In the genomic region with DNA sequence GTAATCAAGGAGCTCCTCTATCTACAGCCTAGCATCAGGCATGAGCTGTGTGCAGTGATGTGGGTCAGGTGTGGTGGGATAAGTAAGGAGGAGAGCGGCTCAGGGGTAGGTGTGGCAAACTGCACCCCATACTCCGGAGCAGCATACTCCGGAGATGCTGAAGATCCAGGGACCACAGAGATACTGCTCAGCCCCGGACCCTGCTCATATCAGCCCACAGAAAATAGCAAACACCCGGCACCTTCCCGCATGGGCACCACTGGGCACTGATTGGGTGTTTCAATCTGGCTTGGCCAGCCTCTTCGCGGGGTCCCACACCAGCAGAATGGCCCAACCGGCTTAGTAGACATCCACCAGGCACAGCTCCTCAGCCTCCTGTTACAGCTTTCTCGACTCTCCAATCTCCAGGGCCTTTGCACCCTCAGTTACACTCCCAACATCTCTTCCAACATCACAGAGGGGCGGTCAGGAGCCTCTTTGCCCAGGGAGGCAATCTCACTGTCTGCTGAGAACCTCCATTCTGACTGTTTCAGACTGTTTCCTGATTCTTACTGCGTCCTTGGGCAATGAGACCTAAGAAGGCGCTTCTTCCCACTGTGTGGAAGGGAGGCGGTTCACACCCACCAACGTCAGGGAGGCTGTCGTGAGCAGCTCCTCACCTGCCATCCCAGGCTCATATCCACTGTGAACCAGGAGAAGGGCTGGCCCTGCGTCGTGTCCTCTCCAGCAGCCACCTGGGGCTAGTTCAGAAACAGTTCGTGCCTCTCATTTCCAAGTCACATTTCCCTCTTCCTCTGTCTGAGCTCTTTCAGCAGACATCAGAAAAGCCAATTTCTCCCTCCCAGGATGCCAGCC, we compare ENCODE assay signal across 16 cellular contexts. TPM values are rescaled to one million over a fixed set of nuclear protein-coding genes. Genes with fewer than 3 reads are reported as not detected.
DNase-seq lines count a peak whose midpoint lies in the region; ATAC-seq and TF ChIP-seq lines count a peak whose summit lies in the region.
"Had no signal": no experiment of that assay in that cellular context is flagged by ENCODE, and none has a peak within 500 bp of the region (broad histone marks: within the 10 kb centered on the region; RNA-seq: fewer than 3 reads in every experiment).

No MANE protein-coding gene starts in this region.

- no peak for ATAC-seq in activated CD8-positive, alpha-beta memory T cell treated with anti-CD3 and anti-CD28 coated beads, Interleukin-2, amount 10 ng/mL, durations not matched to agents 7 days and 5 days
- ATAC-seq in stimulated activated naive B cell treated with anti-CD40 and anti-IgM and Interleukin-4, amounts not matched to agents 10 μg/mL and 1 μg/mL and 100 μg/mL, for 72 hours (replicated peaks), result no peak
- ATAC-seq: gastroesophageal sphincter had no signal

- BruUV-seq in A673 (replicated peaks; lab: Mats Ljungman, UMichigan), result no TSS peak

- H3K4me3 ChIP-seq in lower leg skin (ENCODE audit: low read depth, poor library complexity, severe bottlenecking) (no peak overlapping the region), A673 (ENCODE audit: low read depth, low read length, poor library complexity, severe bottlenecking) (no peak overlapping the region)
- H3K4me3 ChIP-seq: ascending aorta, gastroesophageal sphincter, thoracic aorta had no signal

- no peaks in the 10 kb centered on the region for H3K27me3 ChIP-seq in A673 (replicated peaks; ENCODE audit: insufficient read depth, low read depth, low read length, poor library complexity)
- H3K27me3 ChIP-seq: ascending aorta, gastroesophageal sphincter had no signal

- DNase-seq in activated CD8-positive, alpha-beta memory T cell treated with anti-CD3 and anti-CD28 coated beads, Interleukin-2, amount 10 ng/mL, durations not matched to agents 7 days and 5 days, result peak; percentile 29
- DNase-seq in activated CD8-positive, alpha-beta memory T cell treated with anti-CD3 and anti-CD28 coated beads for 24 hours, result no peak
- no peak for DNase-seq in activated CD4-positive, alpha-beta memory T cell treated with anti-CD3 and anti-CD28 coated beads for 36 hours
- DNase-seq in lower leg skin (ENCODE audit: low spot score in 2 of 2), result peak; percentile 10 to 63
- DNase-seq in stimulated activated naive B cell treated with anti-CD40 and anti-IgM and Interleukin-4, amounts not matched to agents 10 μg/mL and 1 μg/mL and 100 μg/mL, for 72 hours, result no peak
- DNase-seq in A673 (ENCODE audit: low spot score), result no peak
- DNase-seq in AG08396 (ENCODE audit: low spot score), result no peak
- DNase-seq in mesenteric fat pad (ENCODE audit: low spot score), result no peak
- DNase-seq: activated B cell treated with CpG ODN at 0.5 μM for 24 hours, MV-4-11, NCI-H1930, NCI-H510A, SHP77 had no signal

- peaks cover 49% of the 10 kb centered on the region for H3K4me1 Mint-ChIP-seq in activated CD8-positive, alpha-beta memory T cell treated with anti-CD3 and anti-CD28 coated beads, Interleukin-2, amount 10 ng/mL, durations not matched to agents 7 days and 5 days
- peaks cover 62% of the 10 kb centered on the region for H3K4me1 Mint-ChIP-seq in activated CD4-positive, alpha-beta memory T cell treated with anti-CD3 and anti-CD28 coated beads for 36 hours (ENCODE audit: low read depth)
- peaks cover 36 to 62% of the 10 kb centered on the region in 2 donors for H3K4me1 Mint-ChIP-seq in stimulated activated naive B cell treated with anti-CD40 and anti-IgM and Interleukin-4, amounts not matched to agents 10 μg/mL and 1 μg/mL and 100 μg/mL, for 72 hours

- 84 to 92% methylated on average over 19 of the region's 19 CpGs for WGBS in lower leg skin, 2 donors

- TF ChIP-seq CTCF in lower leg skin (IDR thresholded peaks at IDR 0.05), result no peak
- TF ChIP-seq CTCF in A673 (conservative IDR thresholded peaks at IDR 0.05; ENCODE audit: low read depth, low read length), result no peak

- H3K27me3 Mint-ChIP-seq in activated CD8-positive, alpha-beta memory T cell treated with anti-CD3 and anti-CD28 coated beads, Interleukin-2, amount 10 ng/mL, durations not matched to agents 7 days and 5 days, result no peaks in the 10 kb centered on the region
- H3K27me3 Mint-ChIP-seq in activated CD4-positive, alpha-beta memory T cell treated with anti-CD3 and anti-CD28 coated beads for 36 hours, result no peaks in the 10 kb centered on the region
- no peaks in the 10 kb centered on the region for H3K27me3 Mint-ChIP-seq in stimulated activated naive B cell treated with anti-CD40 and anti-IgM and Interleukin-4, amounts not matched to agents 10 μg/mL and 1 μg/mL and 100 μg/mL, for 72 hours
- H3K27me3 Mint-ChIP-seq: activated B cell treated with CpG ODN at 0.5 μM for 24 hours had no signal

- H3K27ac Mint-ChIP-seq in activated CD8-positive, alpha-beta memory T cell treated with anti-CD3 and anti-CD28 coated beads, Interleukin-2, amount 10 ng/mL, durations not matched to agents 7 days and 5 days, result peak overlapping the region; percentile 22
- H3K27ac Mint-ChIP-seq in activated CD4-positive, alpha-beta memory T cell treated with anti-CD3 and anti-CD28 coated beads for 36 hours, result peak overlapping the region; percentile 50
- peak overlapping the region; percentile 87 for H3K27ac Mint-ChIP-seq in stimulated activated naive B cell treated with anti-CD40 and anti-IgM and Interleukin-4, amounts not matched to agents 10 μg/mL and 1 μg/mL and 100 μg/mL, for 72 hours

- H3K27ac ChIP-seq in A673 (ENCODE audit: low read depth, low read length, poor library complexity, severe bottlenecking), result no peak overlapping the region
- H3K27ac ChIP-seq: ascending aorta, thoracic aorta had no signal

- TF ChIP-seq POLR2A in lower leg skin (IDR thresholded peaks at IDR 0.05), result no peak

- no peaks in the 10 kb centered on the region for H3K36me3 ChIP-seq in A673 (ENCODE audit: insufficient read depth, low read length, poor library complexity, severe bottlenecking)
- H3K36me3 ChIP-seq: thoracic aorta had no signal

- CTCF ChIA-PET in activated CD8-positive, alpha-beta memory T cell treated with anti-CD3 and anti-CD28 coated beads, Interleukin-2, amount 10 ng/mL, durations not matched to agents 7 days and 5 days (lab: Charles Lee), result interaction anchor here (0.9 to 8.4 kb wide), 16 partner anchors 11 to 290 kb away, joined by 3 to 145 read pairs (median 27); partner anchors contain the start of genes CAPN7 and SH3BP5
- CTCF ChIA-PET in activated CD4-positive, alpha-beta memory T cell treated with anti-CD3 and anti-CD28 coated beads for 36 hours (lab: Charles Lee), result interaction anchor here (1.5 to 8.9 kb wide), 9 partner anchors 28 to 157 kb away, joined by 4 to 178 read pairs (median 46); partner anchors contain the start of genes CAPN7 and SH3BP5
- CTCF ChIA-PET in A673 (lab: Charles Lee), result interaction anchor here (0.6 kb wide), 2 partner anchors 60 to 579 kb away, joined by 3 to 4 read pairs; partner anchors contain the start of gene CAPN7

- no peaks in the 10 kb centered on the region for H3K9me3 Mint-ChIP-seq in activated CD8-positive, alpha-beta memory T cell treated with anti-CD3 and anti-CD28 coated beads, Interleukin-2, amount 10 ng/mL, durations not matched to agents 7 days and 5 days (ENCODE audit: low read depth)
- H3K9me3 Mint-ChIP-seq in activated CD4-positive, alpha-beta memory T cell treated with anti-CD3 and anti-CD28 coated beads for 36 hours, result no peaks in the 10 kb centered on the region
- H3K9me3 Mint-ChIP-seq in stimulated activated naive B cell treated with anti-CD40 and anti-IgM and Interleukin-4, amounts not matched to agents 10 μg/mL and 1 μg/mL and 100 μg/mL, for 72 hours, result no peaks in the 10 kb centered on the region
- H3K9me3 Mint-ChIP-seq: activated B cell treated with CpG ODN at 0.5 μM for 24 hours had no signal

- peaks cover 24% of the 10 kb centered on the region for H3K4me1 ChIP-seq in A673 (ENCODE audit: insufficient read depth, low read length, poor library complexity, severe bottlenecking)

- intact Hi-C loops in activated CD4-positive, alpha-beta memory T cell treated with anti-CD3 and anti-CD28 coated beads for 36 hours (cut with micrococcal nuclease), result no loop called here
- intact Hi-C loops in lower leg skin (cut with DNase I; ENCODE audit: low total_unique reads) (loop anchor here (5.0 kb wide), 2 partner anchors 66 to 111 kb away; partner anchors contain the start of gene SH3BP5), A673 (cut with micrococcal nuclease; ENCODE audit: unreplicated experiment) (no loop called here)

- H3K9me3 ChIP-seq in A673 (ENCODE audit: low read depth, low read length, poor library complexity, severe bottlenecking), result no peaks in the 10 kb centered on the region
- H3K9me3 ChIP-seq: ascending aorta, gastroesophageal sphincter, thoracic aorta had no signal

- POLR2A ChIA-PET in activated CD4-positive, alpha-beta memory T cell treated with anti-CD3 and anti-CD28 coated beads for 36 hours (lab: Charles Lee), result interaction anchor here (1.5 kb wide), 1 partner anchor 114 kb away, joined by 4 read pairs; no protein-coding TSS in a partner anchor
- POLR2A ChIA-PET in A673 (lab: Charles Lee; ENCODE audit: low non-redundant PET), result no interaction called here

- peaks cover 12% of the 10 kb centered on the region for H3K36me3 Mint-ChIP-seq in activated CD8-positive, alpha-beta memory T cell treated with anti-CD3 and anti-CD28 coated beads, Interleukin-2, amount 10 ng/mL, durations not matched to agents 7 days and 5 days
- H3K36me3 Mint-ChIP-seq in activated CD4-positive, alpha-beta memory T cell treated with anti-CD3 and anti-CD28 coated beads for 36 hours, result peaks cover 12% of the 10 kb centered on the region
- peaks cover 12 to 23% of the 10 kb centered on the region in 2 donors for H3K36me3 Mint-ChIP-seq in stimulated activated naive B cell treated with anti-CD40 and anti-IgM and Interleukin-4, amounts not matched to agents 10 μg/mL and 1 μg/mL and 100 μg/mL, for 72 hours

- H3K4me3 Mint-ChIP-seq in activated CD8-positive, alpha-beta memory T cell treated with anti-CD3 and anti-CD28 coated beads, Interleukin-2, amount 10 ng/mL, durations not matched to agents 7 days and 5 days, result no peak overlapping the region
- H3K4me3 Mint-ChIP-seq in activated CD4-positive, alpha-beta memory T cell treated with anti-CD3 and anti-CD28 coated beads for 36 hours, result no peak overlapping the region
- no peak overlapping the region for H3K4me3 Mint-ChIP-seq in stimulated activated naive B cell treated with anti-CD40 and anti-IgM and Interleukin-4, amounts not matched to agents 10 μg/mL and 1 μg/mL and 100 μg/mL, for 72 hours
- H3K4me3 Mint-ChIP-seq: activated B cell treated with CpG ODN at 0.5 μM for 24 hours had no signal

RNA-seq across cellular contexts. Expression of gene CAPN7, which starts 59.8 kb away (rescaled TPM):
- total RNA-seq in activated CD8-positive, alpha-beta memory T cell treated with anti-CD3 and anti-CD28 coated beads, Interleukin-2, amount 10 ng/mL, durations not matched to agents 7 days and 5 days, result 10 to 100 TPM; 28.1 to 28.4 TPM
- total RNA-seq in activated CD4-positive, alpha-beta memory T cell treated with anti-CD3 and anti-CD28 coated beads for 36 hours, result 10 to 100 TPM; 23.6 to 28.1 TPM
- total RNA-seq in lower leg skin, result 10 to 100 TPM; 44.0 to 80.5 (median 49.1) TPM
- total RNA-seq in A673 (2021), result 38.6 and 40.7 TPM in 2 replicates
- 41.3 TPM for total RNA-seq in mesenteric fat pad

Comparison
In these comparisons a context has a peak if more than half of its experiments do, and no peak if none do; other contexts are left out.
1. DNase-seq: peak in activated CD8-positive, alpha-beta memory T cell treated with anti-CD3 and anti-CD28 coated beads, Interleukin-2, amount 10 ng/mL, durations not matched to agents 7 days and 5 days (single experiment) and lower leg skin (2 of 2); none in activated CD8-positive, alpha-beta memory T cell treated with anti-CD3 and anti-CD28 coated beads for 24 hours (single experiment), activated CD4-positive, alpha-beta memory T cell treated with anti-CD3 and anti-CD28 coated beads for 36 hours (single experiment), stimulated activated naive B cell treated with anti-CD40 and anti-IgM and Interleukin-4, amounts not matched to agents 10 μg/mL and 1 μg/mL and 100 μg/mL, for 72 hours (single experiment), A673 (single experiment), AG08396 (single experiment) and mesenteric fat pad (single experiment).
2. H3K27ac Mint-ChIP-seq: peak in every context shown above with its lines; median percentile 87 in stimulated activated naive B cell treated with anti-CD40 and anti-IgM and Interleukin-4, amounts not matched to agents 10 μg/mL and 1 μg/mL and 100 μg/mL, for 72 hours; 50 in activated CD4-positive, alpha-beta memory T cell treated with anti-CD3 and anti-CD28 coated beads for 36 hours; 22 in activated CD8-positive, alpha-beta memory T cell treated with anti-CD3 and anti-CD28 coated beads, Interleukin-2, amount 10 ng/mL, durations not matched to agents 7 days and 5 days.